Comparison of ENCODE assay signal across 36 cellular contexts in genomic region chr5:128516978-128517377, GRCh38. TPM values are rescaled to one million over a fixed set of nuclear protein-coding genes. Genes with fewer than 3 reads are reported as not detected.
"Had no signal": no experiment of that assay in that cellular context is flagged by ENCODE, and none has a peak within 500 bp of the region (broad histone marks: within the 10 kb centered on the region; RNA-seq: fewer than 3 reads in every experiment).

No MANE protein-coding gene starts in this region.

- DNase-seq: activated effector memory CD4-positive, alpha-beta T cell treated with anti-CD3 and anti-CD28 coated beads, Interleukin-2, amount 50 U/mL, for 16 hours; activated effector memory CD4-positive, alpha-beta T cell treated with Interleukin-2 at 50 U/mL for 16 hours; activated gamma-delta T cell; activated gamma-delta T cell treated with Interleukin-2 at 50 U/mL for 16 hours; activated naive CD4-positive, alpha-beta T cell; activated naive CD4-positive, alpha-beta T cell treated with anti-CD3 and anti-CD28 coated beads for 36 hours; activated naive CD4-positive, alpha-beta T cell treated with anti-CD3 and anti-CD28 coated beads, Interleukin-2, amount 10 ng/mL, durations not matched to agents 7 days and 5 days; activated naive CD4-positive, alpha-beta T cell treated with anti-CD3 and anti-CD28 coated beads, Interleukin-2, amount 50 U/mL, for 16 hours; activated naive CD4-positive, alpha-beta T cell treated with Interleukin-2 at 50 U/mL for 16 hours; activated naive CD8-positive, alpha-beta T cell treated with anti-CD3 and anti-CD28 coated beads for 36 hours; activated naive CD8-positive, alpha-beta T cell treated with anti-CD3 and anti-CD28 coated beads, Interleukin-2, amount 10 ng/mL, durations not matched to agents 7 days and 5 days; activated naive CD8-positive, alpha-beta T cell treated with anti-CD3 and anti-CD28 coated beads, Interleukin-2, amount 50 U/mL, for 24 hours; activated T-cell treated with anti-CD3 and anti-CD28 coated beads for 4 hours; activated T-cell treated with anti-CD3 and anti-CD28 coated beads, Interleukin-2, amount 50 U/mL, for 1 hour; activated T-cell treated with anti-CD3 and anti-CD28 coated beads, Interleukin-2, amount 50 U/mL, for 24 hours; activated T-cell treated with anti-CD3 and anti-CD28 coated beads, Interleukin-2, amount 50 U/mL, for 4 hours; activated T-cell treated with anti-CD3 and anti-CD28 coated beads, Interleukin-2, amount 50 U/mL, for 48 hours; activated T-cell treated with anti-CD3 and anti-CD28 coated beads, Interleukin-2, amount 50 U/mL, for 72 hours; adrenal gland; amniotic stem cell; amygdala; anterior cingulate cortex; aorta; body of pancreas; brain microvascular endothelial cell; caudate nucleus; central memory CD4-positive, alpha-beta T cell; cerebellar nuclear complex had no signal

- ATAC-seq: activated naive CD4-positive, alpha-beta T cell treated with anti-CD3 and anti-CD28 coated beads, Interleukin-2, amount 50 U/mL, for 72 hours; activated naive CD8-positive, alpha-beta T cell treated with anti-CD3 and anti-CD28 coated beads, Interleukin-2, amount 50 U/mL, for 24 hours; activated T-cell treated with anti-CD3 and anti-CD28 coated beads, Interleukin-2, amount 50 U/mL, for 4 hours; activated T-cell treated with anti-CD3 and anti-CD28 coated beads, Interleukin-2, amount 50 U/mL, for 72 hours; activated T-helper 17 cell treated with anti-CD3 and anti-CD28 coated beads, Interleukin-2, amount 50 U/mL, for 72 hours; body of pancreas had no signal

- FAIRE-seq: astrocyte, bronchial epithelial cell had no signal

- H3K36me3 ChIP-seq: adrenal gland, ascending aorta, breast epithelium had no signal

- H3K4me1 ChIP-seq: adrenal gland, ascending aorta, body of pancreas, breast epithelium had no signal

- H3K4me3 ChIP-seq: adrenal gland, ascending aorta, body of pancreas, breast epithelium had no signal

- H3K9me3 ChIP-seq: adrenal gland, ascending aorta, body of pancreas, breast epithelium had no signal

- H3K27me3 ChIP-seq: adrenal gland, ascending aorta, body of pancreas, brain microvascular endothelial cell, breast epithelium had no signal

- H3K27ac ChIP-seq: adrenal gland, ascending aorta, body of pancreas, brain microvascular endothelial cell, breast epithelium had no signal

RNA-seq across cellular contexts. Expression of gene FBN2, which starts 21.1 kb away (rescaled TPM):
- total RNA-seq: activated naive CD4-positive, alpha-beta T cell treated with anti-CD3 and anti-CD28 coated beads for 36 hours; activated naive CD8-positive, alpha-beta T cell treated with anti-CD3 and anti-CD28 coated beads for 36 hours; activated T-helper 1 cell treated with anti-CD3 and anti-CD28 coated beads, Interleukin-12 subunit alpha, Interleukin-12 subunit beta, Interleukin-2, Interleukin-4 antibody, amounts not matched to agents 30 ng/mL and 10 ng/mL and 1 ng/mL, durations not matched to agents 14 hours and 24 hours and 36 hours; activated T-helper 17 cell treated with anti-CD3 and anti-CD28 coated beads, Interleukin-2, amount 50 U/mL, for 72 hours; activated T-helper 2 cell treated with anti-CD3 and anti-CD28 coated beads, Interferon-gamma antibody, Interleukin-2, Interleukin-4, amounts not matched to agents 10 μg/mL and 5 μg/mL and 100 μg/mL, durations not matched to agents 14 hours and 24 hours and 36 hours had no signal
